ENCODE assay signal across 1 cellular context in the genomic region with DNA sequence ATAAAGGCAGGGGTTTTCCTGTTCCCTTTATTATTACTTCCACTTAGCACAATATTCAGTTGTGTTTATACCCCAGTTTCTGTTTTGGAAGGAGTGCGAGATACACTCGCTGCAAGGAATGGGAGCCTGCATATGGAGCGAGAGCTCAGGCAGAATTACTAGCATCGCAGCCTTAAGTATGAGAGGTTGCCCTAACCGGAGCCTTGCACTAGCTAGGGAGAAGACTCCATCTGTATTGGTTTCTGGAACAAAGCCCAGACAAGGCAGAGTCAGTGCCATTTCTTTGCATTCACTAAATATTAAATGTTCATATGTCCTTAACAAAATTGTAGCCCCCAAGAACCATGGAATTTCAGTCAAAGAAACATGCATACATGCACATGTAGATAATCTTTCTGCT.
TF ChIP-seq lines count a peak whose summit lies in the region.

No MANE protein-coding gene starts in this region.

TF ChIP-seq in K562, 482 proteins besides CTCF, POLR2A, EP300 and RAD21:
- TF ChIP-seq, protein P1, sequence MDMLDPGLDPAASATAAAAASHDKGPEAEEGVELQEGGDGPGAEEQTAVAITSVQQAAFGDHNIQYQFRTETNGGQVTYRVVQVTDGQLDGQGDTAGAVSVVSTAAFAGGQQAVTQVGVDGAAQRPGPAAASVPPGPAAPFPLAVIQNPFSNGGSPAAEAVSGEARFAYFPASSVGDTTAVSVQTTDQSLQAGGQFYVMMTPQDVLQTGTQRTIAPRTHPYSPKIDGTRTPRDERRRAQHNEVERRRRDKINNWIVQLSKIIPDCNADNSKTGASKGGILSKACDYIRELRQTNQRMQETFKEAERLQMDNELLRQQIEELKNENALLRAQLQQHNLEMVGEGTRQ (CRISPR knock-in tag; IDR thresholded peaks at IDR 0.05), result no peak
- no peak for TF ChIP-seq RBM22 (IDR thresholded peaks at IDR 0.05; ENCODE audit: low read depth, low read length, poor library complexity, severe bottlenecking)
- no peak for TF ChIP-seq NR2C2 (CRISPR knock-in tag; IDR thresholded peaks at IDR 0.05)
- no peak for TF ChIP-seq NR2C2 (tag; IDR thresholded peaks at IDR 0.05)
- TF ChIP-seq IRF2 (CRISPR knock-in tag; IDR thresholded peaks at IDR 0.05), result no peak
- no peak for TF ChIP-seq ZNF121 (CRISPR knock-in tag; conservative IDR thresholded peaks at IDR 0.05)
- TF ChIP-seq ZFPM2 (CRISPR knock-in tag; IDR thresholded peaks at IDR 0.05), result no peak
TF ChIP-seq in K562: peak in this region for 0.
